ENCODE assay signal across 1 cellular context in genomic region chr18:48566588-48566987, GRCh38.
TF ChIP-seq lines count a peak whose summit lies in the region.

No MANE protein-coding gene starts in this region.

TF ChIP-seq in K562, 482 proteins besides CTCF, POLR2A, EP300 and RAD21 (continued from another document and continues in another):
- TF ChIP-seq E2F6 (IDR thresholded peaks at IDR 0.05; ENCODE audit: borderline replicate concordance in 1 of 2, extremely low read depth in 1 of 2, insufficient read depth in 1 of 2, insufficient read length in 1 of 2, low read depth in 1 of 2, low read length in 1 of 2, poor library complexity in 1 of 2, severe bottlenecking in 1 of 2) = no peak
- no peak for TF ChIP-seq SMAD2 (IDR thresholded peaks at IDR 0.05; ENCODE audit: low read depth, low read length)
- TF ChIP-seq, protein P1, sequence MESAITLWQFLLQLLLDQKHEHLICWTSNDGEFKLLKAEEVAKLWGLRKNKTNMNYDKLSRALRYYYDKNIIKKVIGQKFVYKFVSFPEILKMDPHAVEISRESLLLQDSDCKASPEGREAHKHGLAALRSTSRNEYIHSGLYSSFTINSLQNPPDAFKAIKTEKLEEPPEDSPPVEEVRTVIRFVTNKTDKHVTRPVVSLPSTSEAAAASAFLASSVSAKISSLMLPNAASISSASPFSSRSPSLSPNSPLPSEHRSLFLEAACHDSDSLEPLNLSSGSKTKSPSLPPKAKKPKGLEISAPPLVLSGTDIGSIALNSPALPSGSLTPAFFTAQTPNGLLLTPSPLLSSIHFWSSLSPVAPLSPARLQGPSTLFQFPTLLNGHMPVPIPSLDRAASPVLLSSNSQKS (CRISPR knock-in tag; IDR thresholded peaks at IDR 0.05) = no peak
- TF ChIP-seq PML (IDR thresholded peaks at IDR 0.05; ENCODE audit: low read length) = no peak
- no peak for TF ChIP-seq ZNF778 (CRISPR knock-in tag; IDR thresholded peaks at IDR 0.05)
- no peak for TF ChIP-seq HLTF (IDR thresholded peaks at IDR 0.05)
- no peak for TF ChIP-seq CREM (IDR thresholded peaks at IDR 0.05; ENCODE audit: low read depth)
- TF ChIP-seq RBM17 (IDR thresholded peaks at IDR 0.05; ENCODE audit: borderline replicate concordance, low read depth, low read length) = no peak
- peak; percentile 46 for TF ChIP-seq FOSL1 (tag; conservative IDR thresholded peaks at IDR 0.05)
- TF ChIP-seq, protein P2, sequence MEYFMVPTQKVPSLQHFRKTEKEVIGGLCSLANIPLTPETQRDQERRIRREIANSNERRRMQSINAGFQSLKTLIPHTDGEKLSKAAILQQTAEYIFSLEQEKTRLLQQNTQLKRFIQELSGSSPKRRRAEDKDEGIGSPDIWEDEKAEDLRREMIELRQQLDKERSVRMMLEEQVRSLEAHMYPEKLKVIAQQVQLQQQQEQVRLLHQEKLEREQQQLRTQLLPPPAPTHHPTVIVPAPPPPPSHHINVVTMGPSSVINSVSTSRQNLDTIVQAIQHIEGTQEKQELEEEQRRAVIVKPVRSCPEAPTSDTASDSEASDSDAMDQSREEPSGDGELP (CRISPR knock-in tag; IDR thresholded peaks at IDR 0.05; ENCODE audit: borderline replicate concordance) = no peak
- TF ChIP-seq ZBTB9 (CRISPR knock-in tag; IDR thresholded peaks at IDR 0.05) = peak; percentile 93
- peak; percentile 83; the same call in 1 of the 2 replicates for TF ChIP-seq E2F3 (CRISPR knock-in tag; IDR thresholded peaks at IDR 0.05)
- no peak for TF ChIP-seq POLR2B (IDR thresholded peaks at IDR 0.05; ENCODE audit: low read depth, partially characterized antibody)
- no peak for TF ChIP-seq STAT5B (CRISPR knock-in tag; IDR thresholded peaks at IDR 0.05)
- no peak for TF ChIP-seq MYNN (IDR thresholded peaks at IDR 0.05)
- TF ChIP-seq MYNN (CRISPR knock-in tag; IDR thresholded peaks at IDR 0.05) = no peak
- peak; percentile 95 for TF ChIP-seq DMBX1 (CRISPR knock-in tag; IDR thresholded peaks at IDR 0.05; ENCODE audit: borderline replicate concordance)
- TF ChIP-seq, protein P3, sequence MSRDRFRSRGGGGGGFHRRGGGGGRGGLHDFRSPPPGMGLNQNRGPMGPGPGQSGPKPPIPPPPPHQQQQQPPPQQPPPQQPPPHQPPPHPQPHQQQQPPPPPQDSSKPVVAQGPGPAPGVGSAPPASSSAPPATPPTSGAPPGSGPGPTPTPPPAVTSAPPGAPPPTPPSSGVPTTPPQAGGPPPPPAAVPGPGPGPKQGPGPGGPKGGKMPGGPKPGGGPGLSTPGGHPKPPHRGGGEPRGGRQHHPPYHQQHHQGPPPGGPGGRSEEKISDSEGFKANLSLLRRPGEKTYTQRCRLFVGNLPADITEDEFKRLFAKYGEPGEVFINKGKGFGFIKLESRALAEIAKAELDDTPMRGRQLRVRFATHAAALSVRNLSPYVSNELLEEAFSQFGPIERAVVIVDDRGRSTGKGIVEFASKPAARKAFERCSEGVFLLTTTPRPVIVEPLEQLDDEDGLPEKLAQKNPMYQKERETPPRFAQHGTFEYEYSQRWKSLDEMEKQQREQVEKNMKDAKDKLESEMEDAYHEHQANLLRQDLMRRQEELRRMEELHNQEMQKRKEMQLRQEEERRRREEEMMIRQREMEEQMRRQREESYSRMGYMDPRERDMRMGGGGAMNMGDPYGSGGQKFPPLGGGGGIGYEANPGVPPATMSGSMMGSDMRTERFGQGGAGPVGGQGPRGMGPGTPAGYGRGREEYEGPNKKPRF (IDR thresholded peaks at IDR 0.05; ENCODE audit: low read depth, low read length) = no peak
- TF ChIP-seq, protein P4, sequence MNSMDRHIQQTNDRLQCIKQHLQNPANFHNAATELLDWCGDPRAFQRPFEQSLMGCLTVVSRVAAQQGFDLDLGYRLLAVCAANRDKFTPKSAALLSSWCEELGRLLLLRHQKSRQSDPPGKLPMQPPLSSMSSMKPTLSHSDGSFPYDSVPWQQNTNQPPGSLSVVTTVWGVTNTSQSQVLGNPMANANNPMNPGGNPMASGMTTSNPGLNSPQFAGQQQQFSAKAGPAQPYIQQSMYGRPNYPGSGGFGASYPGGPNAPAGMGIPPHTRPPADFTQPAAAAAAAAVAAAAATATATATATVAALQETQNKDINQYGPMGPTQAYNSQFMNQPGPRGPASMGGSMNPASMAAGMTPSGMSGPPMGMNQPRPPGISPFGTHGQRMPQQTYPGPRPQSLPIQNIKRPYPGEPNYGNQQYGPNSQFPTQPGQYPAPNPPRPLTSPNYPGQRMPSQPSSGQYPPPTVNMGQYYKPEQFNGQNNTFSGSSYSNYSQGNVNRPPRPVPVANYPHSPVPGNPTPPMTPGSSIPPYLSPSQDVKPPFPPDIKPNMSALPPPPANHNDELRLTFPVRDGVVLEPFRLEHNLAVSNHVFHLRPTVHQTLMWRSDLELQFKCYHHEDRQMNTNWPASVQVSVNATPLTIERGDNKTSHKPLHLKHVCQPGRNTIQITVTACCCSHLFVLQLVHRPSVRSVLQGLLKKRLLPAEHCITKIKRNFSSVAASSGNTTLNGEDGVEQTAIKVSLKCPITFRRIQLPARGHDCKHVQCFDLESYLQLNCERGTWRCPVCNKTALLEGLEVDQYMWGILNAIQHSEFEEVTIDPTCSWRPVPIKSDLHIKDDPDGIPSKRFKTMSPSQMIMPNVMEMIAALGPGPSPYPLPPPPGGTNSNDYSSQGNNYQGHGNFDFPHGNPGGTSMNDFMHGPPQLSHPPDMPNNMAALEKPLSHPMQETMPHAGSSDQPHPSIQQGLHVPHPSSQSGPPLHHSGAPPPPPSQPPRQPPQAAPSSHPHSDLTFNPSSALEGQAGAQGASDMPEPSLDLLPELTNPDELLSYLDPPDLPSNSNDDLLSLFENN (IDR thresholded peaks at IDR 0.05; ENCODE audit: low read depth in 2 of 2, low read length in 2 of 2) = no peak
- no peak for TF ChIP-seq CEBPZ (IDR thresholded peaks at IDR 0.05; ENCODE audit: borderline replicate concordance, low read depth, low read length)
- no peak for TF ChIP-seq KDM4B (IDR thresholded peaks at IDR 0.05; ENCODE audit: borderline replicate concordance in 2 of 2, low read depth in 1 of 2)
- TF ChIP-seq MTA1 (IDR thresholded peaks at IDR 0.05; ENCODE audit: borderline replicate concordance) = no peak
- TF ChIP-seq EWSR1 (IDR thresholded peaks at IDR 0.05; ENCODE audit: borderline replicate concordance, low read depth, partially characterized antibody) = no peak
- no peak for TF ChIP-seq FOXJ2 (tag; IDR thresholded peaks at IDR 0.05)
- no peak for TF ChIP-seq MTA3 (IDR thresholded peaks at IDR 0.05; ENCODE audit: borderline replicate concordance)
- TF ChIP-seq ZNF384 (IDR thresholded peaks at IDR 0.05; ENCODE audit: low read depth, low read length) = no peak
- peak; percentile 56; the same call in 1 of the 2 replicates for TF ChIP-seq ARID1B (IDR thresholded peaks at IDR 0.05)
- no peak for TF ChIP-seq BRF1 (IDR thresholded peaks at IDR 0.05; ENCODE audit: borderline replicate concordance, extremely low read depth, insufficient read length)
- TF ChIP-seq FOS (IDR thresholded peaks at IDR 0.05; ENCODE audit: extremely low read depth, insufficient read length) = no peak
- TF ChIP-seq E2F1 (CRISPR knock-in tag; IDR thresholded peaks at IDR 0.05) = no peak
- TF ChIP-seq, protein P5, sequence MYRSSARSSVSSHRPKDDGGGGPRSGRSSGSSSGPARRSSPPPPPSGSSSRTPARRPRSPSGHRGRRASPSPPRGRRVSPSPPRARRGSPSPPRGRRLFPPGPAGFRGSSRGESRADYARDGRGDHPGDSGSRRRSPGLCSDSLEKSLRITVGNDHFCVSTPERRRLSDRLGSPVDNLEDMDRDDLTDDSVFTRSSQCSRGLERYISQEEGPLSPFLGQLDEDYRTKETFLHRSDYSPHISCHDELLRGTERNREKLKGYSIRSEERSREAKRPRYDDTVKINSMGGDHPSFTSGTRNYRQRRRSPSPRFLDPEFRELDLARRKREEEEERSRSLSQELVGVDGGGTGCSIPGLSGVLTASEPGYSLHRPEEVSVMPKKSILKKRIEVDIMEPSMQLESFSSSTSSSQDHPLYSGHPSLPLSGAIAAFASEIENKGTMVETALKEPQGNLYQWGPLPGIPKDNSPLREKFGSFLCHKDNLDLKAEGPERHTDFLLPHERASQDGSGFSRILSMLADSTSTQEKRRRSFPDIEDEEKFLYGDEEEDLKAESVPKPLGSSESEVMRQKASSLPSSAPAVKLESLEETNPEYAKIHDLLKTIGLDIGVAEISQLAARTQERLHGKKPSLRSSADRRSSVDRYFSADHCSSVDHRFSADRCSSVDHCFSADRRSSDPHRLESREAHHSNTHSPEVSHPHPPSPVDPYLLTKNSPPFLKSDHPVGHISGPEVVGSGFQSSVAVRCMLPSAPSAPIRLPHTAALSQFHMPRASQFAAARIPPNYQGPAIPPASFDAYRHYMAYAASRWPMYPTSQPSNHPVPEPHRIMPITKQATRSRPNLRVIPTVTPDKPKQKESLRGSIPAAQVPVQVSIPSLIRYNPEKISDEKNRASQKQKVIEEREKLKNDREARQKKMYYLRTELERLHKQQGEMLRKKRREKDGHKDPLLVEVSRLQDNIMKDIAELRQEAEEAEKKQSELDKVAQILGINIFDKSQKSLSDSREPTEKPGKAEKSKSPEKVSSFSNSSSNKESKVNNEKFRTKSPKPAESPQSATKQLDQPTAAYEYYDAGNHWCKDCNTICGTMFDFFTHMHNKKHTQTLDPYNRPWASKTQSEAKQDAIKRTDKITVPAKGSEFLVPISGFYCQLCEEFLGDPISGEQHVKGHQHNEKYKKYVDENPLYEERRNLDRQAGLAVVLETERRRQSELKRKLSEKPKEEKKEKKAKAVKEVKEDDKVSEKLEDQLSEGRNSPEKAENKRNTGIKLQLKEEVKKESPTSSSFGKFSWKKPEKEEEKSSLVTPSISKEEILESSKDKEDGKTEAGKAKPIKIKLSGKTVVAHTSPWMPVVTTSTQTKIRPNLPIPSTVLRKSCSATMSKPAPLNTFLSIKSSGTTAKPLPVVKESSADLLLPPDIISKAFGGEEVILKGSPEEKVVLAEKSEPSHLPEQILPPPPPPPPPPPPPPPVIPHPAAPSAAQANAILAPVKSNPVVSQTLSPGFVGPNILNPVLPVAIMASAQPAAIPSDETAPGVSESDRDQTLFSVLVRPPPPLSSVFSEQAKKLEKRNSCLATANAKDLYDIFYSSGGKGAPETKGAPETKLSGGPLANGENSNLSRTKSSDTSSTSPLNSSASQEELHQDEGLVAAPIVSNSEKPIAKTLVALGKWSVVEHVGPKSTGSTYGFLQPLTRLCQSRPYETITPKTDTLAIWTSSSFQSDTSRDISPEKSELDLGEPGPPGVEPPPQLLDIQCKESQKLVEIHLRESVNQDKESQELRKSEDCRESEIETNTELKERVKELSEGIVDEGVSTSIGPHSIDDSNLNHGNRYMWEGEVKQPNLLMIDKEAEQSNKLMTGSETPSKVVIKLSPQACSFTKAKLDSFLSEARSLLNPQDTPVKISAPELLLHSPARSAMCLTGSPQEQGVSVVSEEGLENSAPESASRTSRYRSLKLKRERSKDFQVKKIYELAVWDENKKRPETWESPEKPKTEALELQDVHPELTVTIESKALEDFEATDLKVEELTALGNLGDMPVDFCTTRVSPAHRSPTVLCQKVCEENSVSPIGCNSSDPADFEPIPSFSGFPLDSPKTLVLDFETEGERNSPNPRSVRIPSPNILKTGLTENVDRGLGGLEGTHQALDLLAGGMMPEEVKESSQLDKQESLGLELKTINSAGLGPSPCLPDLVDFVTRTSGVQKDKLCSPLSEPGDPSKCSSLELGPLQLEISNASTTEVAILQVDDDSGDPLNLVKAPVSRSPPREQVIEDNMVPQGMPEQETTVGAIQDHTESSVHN (IDR thresholded peaks at IDR 0.05; ENCODE audit: borderline replicate concordance in 1 of 2, low read depth in 1 of 2) = no peak
- TF ChIP-seq HDAC2 (IDR thresholded peaks at IDR 0.05) = no peak
- TF ChIP-seq MYC (IDR thresholded peaks at IDR 0.05; ENCODE audit: low read depth, low read length) = no peak
- no peak; the same call in 1 of the 2 replicates for TF ChIP-seq MYC (CRISPR knock-in tag; IDR thresholded peaks at IDR 0.05; ENCODE audit: borderline replicate concordance, low read depth)
- TF ChIP-seq ZNF146 (CRISPR knock-in tag; IDR thresholded peaks at IDR 0.05; ENCODE audit: unreplicated experiment) = no peak
- no peak for TF ChIP-seq MCM5 (IDR thresholded peaks at IDR 0.05; ENCODE audit: low read depth)
- TF ChIP-seq SRSF7 (optimal IDR thresholded peaks at IDR 0.05; ENCODE audit: low read depth, low read length) = no peak
